ENCODE assay signal across 13 cellular contexts in genomic region chr14:91414475-91415342, GRCh38. TPM values are rescaled to one million over a fixed set of nuclear protein-coding genes. Genes with fewer than 3 reads are reported as not detected.
A peak's percentile ranks its signal among the peaks of the same experiment; 100 is the strongest.
DNase-seq lines count a peak whose midpoint lies in the region; ATAC-seq and TF ChIP-seq lines count a peak whose summit lies in the region.
"Had no signal": no experiment of that assay in that cellular context is flagged by ENCODE, and none has a peak within 500 bp of the region (broad histone marks: within the 10 kb centered on the region; RNA-seq: fewer than 3 reads in every experiment).

No MANE protein-coding gene starts in this region.

- no peaks in the 10 kb centered on the region for H3K9me3 ChIP-seq in A673 (ENCODE audit: low read depth, low read length, poor library complexity, severe bottlenecking)
- no peaks in the 10 kb centered on the region for H3K9me3 ChIP-seq in body of pancreas
- H3K9me3 ChIP-seq in muscle layer of duodenum (ENCODE audit: control insufficient read depth in 1 of 2, low read length in 2 of 2), result no peaks in the 10 kb centered on the region
- H3K9me3 ChIP-seq in right atrium auricular region, result no peaks in the 10 kb centered on the region
- H3K9me3 ChIP-seq: adrenal gland, BE2C, esophagus muscularis mucosa had no signal

- H3K4me1 ChIP-seq in A673 (ENCODE audit: insufficient read depth, low read length, poor library complexity, severe bottlenecking) (peaks cover 33% of the 10 kb centered on the region), body of pancreas (peaks cover 59% of the 10 kb centered on the region), muscle layer of duodenum (ENCODE audit: control insufficient read depth in 1 of 2, insufficient read depth in 2 of 2, low read length in 2 of 2) (peaks cover 4 to 17% of the 10 kb centered on the region in 2 donors), right atrium auricular region (peaks cover 0 to 27% of the 10 kb centered on the region in 2 donors)
- H3K4me1 ChIP-seq: BE2C had no signal

- TF ChIP-seq POLR2A in body of pancreas (IDR thresholded peaks at IDR 0.05), result no peak
- no peak for TF ChIP-seq POLR2A in GM18505 (IDR thresholded peaks at IDR 0.05; ENCODE audit: borderline replicate concordance, extremely low read depth, insufficient read depth, insufficient read length)

- 52 to 73% methylated on average over 13 of the region's 13 CpGs for WGBS in body of pancreas, 2 donors

- H3K27ac ChIP-seq in A673 (ENCODE audit: low read depth, low read length, poor library complexity, severe bottlenecking) (peak overlapping the region; percentile 17), body of pancreas (peak overlapping the region; percentile 39 to 76 (median 62)), muscle layer of duodenum (ENCODE audit: low read length) (peak overlapping the region; percentile 19), right atrium auricular region (no peak overlapping the region)
- H3K27ac ChIP-seq: adrenal gland, esophagus muscularis mucosa had no signal

- no peaks in the 10 kb centered on the region for H3K27me3 ChIP-seq in A673 (replicated peaks; ENCODE audit: insufficient read depth, low read depth, low read length, poor library complexity)
- H3K27me3 ChIP-seq in H7 (ENCODE audit: control insufficient read depth, insufficient read depth, low read length), result no peaks in the 10 kb centered on the region
- H3K27me3 ChIP-seq in body of pancreas, result no peaks in the 10 kb centered on the region
- no peaks in the 10 kb centered on the region for H3K27me3 ChIP-seq in muscle layer of duodenum (ENCODE audit: low read depth, low read length)
- no peaks in the 10 kb centered on the region for H3K27me3 ChIP-seq in right atrium auricular region
- H3K27me3 ChIP-seq: adrenal gland had no signal

- TF ChIP-seq CTCF in A673 (conservative IDR thresholded peaks at IDR 0.05; ENCODE audit: low read depth, low read length), result no peak
- TF ChIP-seq CTCF in body of pancreas (IDR thresholded peaks at IDR 0.05), result no peak
- no peak for TF ChIP-seq CTCF in right atrium auricular region (IDR thresholded peaks at IDR 0.05)

- DNase-seq in A673 (ENCODE audit: low spot score), result no peak
- peak; percentile 59 for DNase-seq in H7
- no peak for DNase-seq in body of pancreas
- DNase-seq in right atrium auricular region (ENCODE audit: low spot score), result no peak
- DNase-seq in GM19240 (ENCODE audit: insufficient read length, low spot score), result no peak
- DNase-seq in NCI-H510A treated with DMSO at 0.1 percent for 48 hours (lab: John Stamatoyannopoulos, UW), result no peak
- DNase-seq: adrenal gland; BE2C; left ventricle myocardium superior; stimulated activated CD4-positive, alpha-beta T cell treated with anti-CD3 and anti-CD28 coated beads, Interleukin-4, amount 100 ng/mL, for 1 hour had no signal

- peaks cover 4% of the 10 kb centered on the region for H3K36me3 ChIP-seq in A673 (ENCODE audit: insufficient read depth, low read length, poor library complexity, severe bottlenecking)
- no peaks in the 10 kb centered on the region; the same call in 1 of the 2 replicates for H3K36me3 ChIP-seq in H7 (replicated peaks; ENCODE audit: control insufficient read depth, insufficient read depth, low read length)
- no peaks in the 10 kb centered on the region for H3K36me3 ChIP-seq in body of pancreas (replicated peaks in 1 of 2; ENCODE audit: insufficient read depth in 1 of 2, low read depth in 2 of 2)
- no peaks in the 10 kb centered on the region for H3K36me3 ChIP-seq in muscle layer of duodenum (ENCODE audit: control insufficient read depth in 1 of 2, insufficient read depth in 2 of 2, low read length in 2 of 2)
- no peaks in the 10 kb centered on the region for H3K36me3 ChIP-seq in right atrium auricular region
- H3K36me3 ChIP-seq: adrenal gland, BE2C, esophagus muscularis mucosa had no signal

- no TSS peak for BruUV-seq in A673 (replicated peaks; lab: Mats Ljungman, UMichigan)

- CTCF ChIA-PET in A673 (lab: Charles Lee), result no interaction called here

- ATAC-seq in body of pancreas (no peak), GM18505 (IDR thresholded peaks at IDR 0.05; ENCODE audit: unreplicated experiment) (no peak)
- ATAC-seq: left ventricle myocardium superior had no signal

- intact Hi-C loops in A673 (cut with micrococcal nuclease; ENCODE audit: unreplicated experiment) (loop anchor here (5.0 to 10.0 kb wide), 2 partner anchors 57 to 500 kb away; no protein-coding TSS in a partner anchor), body of pancreas (cut with DNase I) (no loop called here)

- no peak overlapping the region for H3K4me3 ChIP-seq in A673 (ENCODE audit: low read depth, low read length, poor library complexity, severe bottlenecking)
- H3K4me3 ChIP-seq in H7 (ENCODE audit: insufficient read depth, low read depth, low read length), result no peak overlapping the region
- no peak overlapping the region for H3K4me3 ChIP-seq in body of pancreas
- peak overlapping the region in 1 of 2 donors; percentile 27 for H3K4me3 ChIP-seq in muscle layer of duodenum (ENCODE audit: low read depth in 1 of 2, low read length in 2 of 2)
- no peak overlapping the region for H3K4me3 ChIP-seq in right atrium auricular region
- H3K4me3 ChIP-seq: adrenal gland had no signal

- POLR2A ChIA-PET in A673 (lab: Charles Lee; ENCODE audit: low non-redundant PET), result no interaction called here

RNA-seq across cellular contexts. Expression of gene CCDC88C, which starts 2.9 kb away (rescaled TPM):
- 36.8 and 49.1 TPM in 2 replicates for total RNA-seq in A673 (2021)
- 25.2 and 34.0 TPM in 2 replicates for total RNA-seq in H7 (2014; rRNA removed; shearing (Covaris generic))
- 10 to 100 TPM; 36.3 to 57.4 TPM for total RNA-seq in body of pancreas
- total RNA-seq in right atrium auricular region, result 1 to 10 TPM; 4.0 to 4.4 TPM

Comparison
In these comparisons a context has a peak if more than half of its experiments do, and no peak if none do; other contexts are left out.
1. H3K27ac ChIP-seq: peak in A673 (single experiment), body of pancreas (4 of 4) and muscle layer of duodenum (single experiment); none in right atrium auricular region (0 of 2).